ENCODE assay signal across 8 cellular contexts in the genomic region with DNA sequence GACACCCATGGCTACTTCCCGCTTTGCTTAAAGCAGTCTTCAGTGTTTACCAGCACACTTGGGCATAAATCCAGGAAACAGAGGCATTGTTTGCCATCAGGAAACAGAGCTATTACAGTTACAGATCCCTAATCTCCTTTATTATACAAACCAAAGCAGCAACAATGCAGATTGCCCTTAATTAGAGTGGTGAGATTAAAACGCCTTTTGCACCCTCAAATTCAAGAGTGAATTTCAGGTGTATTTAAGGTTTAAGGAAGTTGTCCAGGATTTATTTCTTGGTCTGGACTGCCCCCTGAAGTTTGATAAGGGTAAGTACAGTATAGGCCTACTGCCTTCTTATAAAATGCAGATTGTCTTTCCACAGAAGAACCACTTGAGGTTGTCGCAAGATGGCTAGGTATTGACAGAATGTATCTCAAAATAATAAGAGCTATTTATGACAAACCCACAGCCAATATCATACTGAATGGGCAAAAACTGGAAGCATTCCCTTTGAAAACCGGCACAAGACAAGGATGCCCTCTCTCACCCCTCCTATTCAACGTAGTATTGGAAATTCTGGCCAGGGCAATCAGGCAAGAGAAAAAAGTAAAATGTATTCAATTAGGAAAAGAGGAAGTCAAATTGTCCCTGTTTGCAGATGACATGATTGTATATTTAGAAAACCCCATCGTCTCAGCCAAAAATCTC. TPM values are rescaled to one million over a fixed set of nuclear protein-coding genes. Genes with fewer than 3 reads are reported as not detected.
DNase-seq lines count a peak whose midpoint lies in the region; ATAC-seq, FAIRE-seq and TF ChIP-seq lines count a peak whose summit lies in the region.
"Not testable (repeated sequence)": the region's sequence is repeated elsewhere in the genome, so short reads cannot be mapped to it uniquely, and the experiment has no call there.

No MANE protein-coding gene starts in this region.

- H3K9me3 Mint-ChIP-seq in nephron, type B pancreatic cell: not testable (repeated sequence)

- H3K36me3 Mint-ChIP-seq in nephron (ENCODE audit: low read depth); type B pancreatic cell: not testable (repeated sequence)

- H3K4me1 Mint-ChIP-seq in nephron = peaks cover 13% of the 10 kb centered on the region
- peaks cover 13% of the 10 kb centered on the region for H3K4me1 Mint-ChIP-seq in type B pancreatic cell (ENCODE audit: unreplicated experiment)

- not testable (repeated sequence) for FAIRE-seq in bronchial epithelial cell (lab: Jason Lieb, UNC)

- not testable (repeated sequence) for H3K27ac Mint-ChIP-seq in nephron, type B pancreatic cell

- H3K27ac ChIP-seq in RWPE2 (ENCODE audit: poor library complexity, severe bottlenecking) = not testable (repeated sequence)
- peak overlapping the region in 6 of 12 donors; percentile 1 to 59 (median 34) for H3K27ac ChIP-seq in heart left ventricle

- not testable (repeated sequence) for H3K9me3 ChIP-seq in RWPE2 (ENCODE audit: severe bottlenecking); heart left ventricle

- H3K4me3 Mint-ChIP-seq in nephron, type B pancreatic cell: not testable (repeated sequence)

- not testable (repeated sequence) for H3K27me3 Mint-ChIP-seq in nephron (ENCODE audit: low read depth); type B pancreatic cell

- TF ChIP-seq CTCF in RWPE2 (IDR thresholded peaks at IDR 0.05; ENCODE audit: poor library complexity, severe bottlenecking) = peak; percentile 88
- TF ChIP-seq CTCF in bronchial epithelial cell (IDR thresholded peaks at IDR 0.05; ENCODE audit: insufficient read depth, low read length, severe bottlenecking) = peak; percentile 58
- TF ChIP-seq CTCF in heart left ventricle (IDR thresholded peaks at IDR 0.05) = peak; percentile 46 to 81 (median 72)
- TF ChIP-seq CTCF in nephron (IDR thresholded peaks at IDR 0.05; ENCODE audit: unreplicated experiment in 3 of 3) = peak; percentile 69 to 81 (median 80)
- TF ChIP-seq CTCF in type B pancreatic cell (conservative IDR thresholded peaks at IDR 0.05) = peak; percentile 82

- intact Hi-C loops in heart left ventricle (cut with DNase I) = loop anchor here in 9 of 10 donors (1.0 to 10.0 kb wide), 9 partner anchors 70 to 896 kb away; a partner anchor contains a TSS

- WGBS in heart left ventricle, 4 donors = 33 to 40% (median 37%) methylated on average over 6 of the region's 6 CpGs

- H3K4me3 ChIP-seq in RWPE2 (ENCODE audit: severe bottlenecking); bronchial epithelial cell (ENCODE audit: low read depth, low read length); heart left ventricle: not testable (repeated sequence)

- H3K27me3 ChIP-seq in RWPE2 (ENCODE audit: insufficient read depth, poor library complexity, severe bottlenecking); bronchial epithelial cell (ENCODE audit: control insufficient read depth, insufficient read depth, low read length); heart left ventricle: not testable (repeated sequence)

- H3K4me1 ChIP-seq in RWPE2 (ENCODE audit: insufficient read depth, poor library complexity, severe bottlenecking) (peaks cover 23% of the 10 kb centered on the region), heart left ventricle (peaks cover 0 to 29% (median 18%) of the 10 kb centered on the region in 12 donors)

- H3K36me3 ChIP-seq in RWPE2 (ENCODE audit: low read depth); bronchial epithelial cell (ENCODE audit: control insufficient read depth, insufficient read depth, low read length); heart left ventricle: not testable (repeated sequence)

- not testable (repeated sequence) for TF ChIP-seq POLR2A in heart left ventricle (IDR thresholded peaks at IDR 0.05)

- not testable (repeated sequence) for ATAC-seq in RWPE2 (ENCODE audit: low read depth)
- ATAC-seq in heart left ventricle = peak; percentile 61 to 85 (median 79)

- peak; percentile 31 for DNase-seq in DMS 273 treated with DMSO at 0.1 percent for 48 hours (lab: John Stamatoyannopoulos, UW)
- peak; percentile 23 for DNase-seq in HPDE6-E6E7 (ENCODE audit: extremely low spot score)
- DNase-seq in NCI-H2171 treated with DMSO at 0.1 percent for 48 hours (lab: John Stamatoyannopoulos, UW) = peak; percentile 70
- DNase-seq in RWPE2 (ENCODE audit: low spot score); type B pancreatic cell (ENCODE audit: extremely low spot score, unreplicated experiment): not testable (repeated sequence)
- peak; percentile 71 for DNase-seq in bronchial epithelial cell (ENCODE audit: low read depth)
- DNase-seq in heart left ventricle = peak in 3 of 5 donors; percentile 20 to 33 (median 28)

RNA-seq across cellular contexts. Expression of a gene that starts 51.2 kb away (rescaled TPM):
- total RNA-seq in bronchial epithelial cell = 5.5 and 10.1 TPM in 2 replicates
- total RNA-seq in heart left ventricle = under 1 TPM in 1 of 9 donors, not detected in 8; 0.23 TPM
- polyA plus RNA-seq in heart left ventricle = not detected
- 20.0 and 36.0 TPM in 2 replicates for total RNA-seq in type B pancreatic cell (ENCODE audit: low replicate concordance)
